Comparison of ENCODE assay signal across 17 cellular contexts in the genomic region with DNA sequence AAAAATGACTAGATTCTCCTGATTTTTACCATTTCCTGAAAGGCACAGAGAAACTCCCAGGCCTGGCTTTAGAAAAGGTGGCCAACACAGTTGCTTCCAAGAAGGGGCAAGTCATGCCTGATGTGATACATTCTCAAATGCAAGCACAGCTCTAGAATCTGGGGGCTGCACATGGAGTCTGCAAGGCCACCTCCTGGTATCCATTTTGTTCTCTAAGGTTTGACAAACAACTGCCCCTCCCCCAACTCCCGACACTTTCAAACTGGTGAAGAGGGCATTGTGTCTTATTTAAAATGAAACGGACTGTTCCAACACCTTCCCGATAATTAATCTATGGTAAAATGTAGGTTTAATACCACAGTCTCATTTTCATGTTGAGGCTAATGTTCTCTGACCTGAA.
"Had no signal": no experiment of that assay in that cellular context is flagged by ENCODE, and none has a peak within 500 bp of the region (broad histone marks: within the 10 kb centered on the region; RNA-seq: fewer than 3 reads in every experiment).

No MANE protein-coding gene starts in this region.

- ATAC-seq: activated naive CD4-positive, alpha-beta T cell treated with anti-CD3 and anti-CD28 coated beads, Interleukin-2, amount 50 U/mL, for 72 hours; left colon had no signal

- H3K4me1 ChIP-seq: adrenal gland, prostate gland, right atrium auricular region had no signal

- FAIRE-seq: bronchial epithelial cell had no signal

- H3K27me3 ChIP-seq: adrenal gland, right atrium auricular region had no signal

- H3K36me3 ChIP-seq: adrenal gland, prostate gland, right atrium auricular region, WERI-Rb-1 had no signal

- DNase-seq: activated CD4-positive, alpha-beta T cell treated with anti-CD3 and anti-CD28 coated beads, Interleukin-2, amount 50 U/mL, for 48 hours; activated gamma-delta T cell; adrenal gland; cerebellar nuclear complex; cortex of kidney; left colon; stimulated activated CD4-positive, alpha-beta T cell treated with anti-CD3 and anti-CD28 coated beads, Interleukin-15, amount 100 ng/mL, for 24 hours; stimulated activated CD4-positive, alpha-beta T cell treated with anti-CD3 and anti-CD28 coated beads, Interleukin-2, amount 100 ng/mL, for 48 hours; T-helper 2 cell; trophoblast cell; WERI-Rb-1 had no signal

- H3K27ac ChIP-seq: adrenal gland, prostate gland, right atrium auricular region, skin epidermis, WERI-Rb-1 had no signal

- H3K9me3 ChIP-seq: adrenal gland, prostate gland, right atrium auricular region had no signal

- H3K4me3 ChIP-seq: adrenal gland, lung, prostate gland, right atrium auricular region, skin epidermis had no signal
